ENCODE assay signal across 19 cellular contexts in the genomic region with DNA sequence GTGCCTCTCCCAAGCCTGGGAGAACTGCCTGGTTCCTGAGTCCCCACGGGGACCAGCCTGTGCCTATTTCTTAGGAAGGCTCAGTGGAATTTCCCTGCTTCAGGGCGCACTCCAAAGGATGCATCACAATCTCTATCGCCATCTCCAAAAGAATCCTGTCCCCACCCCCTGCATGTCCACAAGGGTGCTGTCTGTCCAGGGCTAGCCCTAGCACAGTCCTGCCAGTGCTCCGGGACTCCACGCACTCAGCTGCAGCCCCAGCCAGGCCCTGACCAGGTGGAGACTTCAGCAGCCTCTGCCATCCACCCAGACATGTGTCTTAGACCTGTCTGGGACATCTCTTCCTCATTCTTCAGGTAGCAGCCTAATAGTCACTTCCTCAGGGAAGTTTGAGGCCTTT.
A peak's percentile ranks its signal among the peaks of the same experiment; 100 is the strongest.
DNase-seq lines count a peak whose midpoint lies in the region; ATAC-seq and TF ChIP-seq lines count a peak whose summit lies in the region.
"Had no signal": no experiment of that assay in that cellular context is flagged by ENCODE, and none has a peak within 500 bp of the region (broad histone marks: within the 10 kb centered on the region; RNA-seq: fewer than 3 reads in every experiment).

No MANE protein-coding gene starts in this region.

- H3K27ac ChIP-seq in PC-9 (peak overlapping the region; percentile 79), neuronal stem cell (replicated peaks; ENCODE audit: low read length) (no peak overlapping the region)
- H3K27ac ChIP-seq: A549, C4-2B had no signal

- H2BK12ac ChIP-seq in neuronal stem cell (ENCODE audit: low read length), result no peak overlapping the region

- H4K20me1 ChIP-seq in PC-9 (ENCODE audit: insufficient read depth), result no peaks in the 10 kb centered on the region

- H3K4me1 ChIP-seq in PC-9 (replicated peaks; ENCODE audit: insufficient read depth) (peaks cover 31% of the 10 kb centered on the region), neuronal stem cell (ENCODE audit: control insufficient read depth in 2 of 2, insufficient read depth in 1 of 2, low read depth in 1 of 2, low read length in 2 of 2) (peaks cover 0 to 5% of the 10 kb centered on the region in 2 donors)
- H3K4me1 ChIP-seq: A549, Caco-2 had no signal

- no peak overlapping the region for H2AFZ ChIP-seq in PC-9
- H2AFZ ChIP-seq in neuronal stem cell (ENCODE audit: low read length), result no peak overlapping the region

- peaks cover 5% of the 10 kb centered on the region for H3K36me3 Mint-ChIP-seq in glutamatergic neuron (ENCODE audit: unreplicated experiment)

- H3K23ac ChIP-seq in neuronal stem cell (ENCODE audit: low read depth, low read length, poor library complexity), result no peak overlapping the region

- H3K27ac Mint-ChIP-seq in glutamatergic neuron (ENCODE audit: unreplicated experiment), result no peak overlapping the region
- H3K27ac Mint-ChIP-seq: CD4-positive, alpha-beta T cell; HFFc6; IgD-negative memory B cell had no signal

- H3K79me2 ChIP-seq in PC-9 (ENCODE audit: low read depth), result no peaks in the 10 kb centered on the region

- peaks cover 28% of the 10 kb centered on the region; the same call in 1 of the 2 replicates for H3F3A ChIP-seq in PC-9 (ENCODE audit: insufficient read depth, low read depth)

- peak overlapping the region; percentile 34 for H2BK15ac ChIP-seq in neuronal stem cell (ENCODE audit: low read length)

- H3K4me3 ChIP-seq in PC-9 (no peak overlapping the region), neuronal stem cell (ENCODE audit: low read length in 2 of 2) (no peak overlapping the region)
- H3K4me3 ChIP-seq: A549 had no signal

- no peaks in the 10 kb centered on the region for H3K9me3 ChIP-seq in PC-9 (ENCODE audit: insufficient read depth, low read depth)
- H3K9me3 ChIP-seq in neuronal stem cell (replicated peaks in 1 of 2; ENCODE audit: control insufficient read depth in 2 of 2, insufficient read depth in 1 of 2, low read depth in 1 of 2, low read length in 2 of 2), result no peaks in the 10 kb centered on the region
- H3K9me3 ChIP-seq: A549, Caco-2 had no signal

- no CpG with 5 or more reads among the region's 5 CpGs for WGBS in neuronal stem cell (ENCODE audit: extremely low coverage in 2 of 2, insufficient read length in 2 of 2, insufficient replicate concordance in 1 of 2), 2 donors

- H3K36me3 ChIP-seq in PC-9 (ENCODE audit: low read depth), result no peaks in the 10 kb centered on the region
- no peaks in the 10 kb centered on the region for H3K36me3 ChIP-seq in neuronal stem cell (replicated peaks in 1 of 2; ENCODE audit: control insufficient read depth in 2 of 2, insufficient read depth in 2 of 2, low read length in 2 of 2)

- no peak overlapping the region for H4K91ac ChIP-seq in neuronal stem cell (ENCODE audit: low read depth, low read length, poor library complexity)

- H3K27me3 ChIP-seq in PC-9 (ENCODE audit: insufficient read depth, low read depth) (peaks cover 19% of the 10 kb centered on the region; the same call in 1 of the 2 replicates), neuronal stem cell (ENCODE audit: control insufficient read depth in 3 of 3, insufficient read depth in 3 of 3, low read depth in 1 of 3, low read length in 3 of 3) (peaks cover 0 to 16% (median 0%) of the 10 kb centered on the region in 3 experiments)

- peaks cover 4% of the 10 kb centered on the region for H3K9me3 Mint-ChIP-seq in glutamatergic neuron (ENCODE audit: unreplicated experiment)
- H3K9me3 Mint-ChIP-seq: CD4-positive, alpha-beta T cell; IgD-negative memory B cell had no signal

- no peak overlapping the region for H2BK120ac ChIP-seq in neuronal stem cell (ENCODE audit: low read depth, low read length)

- BruUV-seq in PC-9 (replicated peaks; lab: Mats Ljungman, UMichigan), result no TSS peak

- peaks cover 5% of the 10 kb centered on the region for H3K4me1 Mint-ChIP-seq in glutamatergic neuron (ENCODE audit: low read depth, unreplicated experiment)

- POLR2A ChIA-PET in PC-9 (lab: Charles Lee; ENCODE audit: unreplicated experiment), result no interaction called here

- intact Hi-C loops in PC-9 (cut with micrococcal nuclease; ENCODE audit: unreplicated experiment), result no loop called here

- TF ChIP-seq CTCF in PC-9 (conservative IDR thresholded peaks at IDR 0.05) (no peak), glutamatergic neuron (IDR thresholded peaks at IDR 0.05; ENCODE audit: partially characterized antibody, unreplicated experiment) (no peak)

- H3K79me1 ChIP-seq in neuronal stem cell (ENCODE audit: low read depth, low read length), result no peaks in the 10 kb centered on the region

- H3K27me3 Mint-ChIP-seq in glutamatergic neuron (ENCODE audit: unreplicated experiment), result peaks cover 6% of the 10 kb centered on the region

- H4K8ac ChIP-seq in neuronal stem cell (ENCODE audit: low read depth, low read length), result no peak overlapping the region

- no peak overlapping the region for H3K4ac ChIP-seq in neuronal stem cell (ENCODE audit: low read length)

- DNase-seq in ELF-1 (ENCODE audit: low read depth, low spot score) (peak; percentile 74), PC-9 (peak in 1 of 2 experiments; percentile 80), islet precursor cell (peak; percentile 77), neuronal stem cell (ENCODE audit: low spot score) (no peak), 8988T (no peak), glutamatergic neuron (no peak)
- DNase-seq: AML-193; Caco-2; CD4-positive, alpha-beta T cell; GDM1; GOT3; H7; HFFc6 had no signal

- H3K4me3 Mint-ChIP-seq in glutamatergic neuron (ENCODE audit: unreplicated experiment), result no peak overlapping the region
- H3K4me3 Mint-ChIP-seq: CD4-positive, alpha-beta T cell; HFFc6; IgD-negative memory B cell had no signal

- no peak overlapping the region for H3K9ac ChIP-seq in neuronal stem cell (ENCODE audit: low read depth, low read length, poor library complexity)

- no peak overlapping the region for H3K18ac ChIP-seq in neuronal stem cell (ENCODE audit: low read length)

- H3K9me2 ChIP-seq in PC-9 (ENCODE audit: insufficient read depth), result no peaks in the 10 kb centered on the region

- no peak overlapping the region for H2BK5ac ChIP-seq in neuronal stem cell (ENCODE audit: low read length)

- CTCF ChIA-PET in PC-9 (lab: Charles Lee), result no interaction called here

- no peak overlapping the region for H2AK5ac ChIP-seq in neuronal stem cell (ENCODE audit: low read depth, low read length)

- H3K4me2 ChIP-seq in PC-9 (peak overlapping the region; percentile 41), neuronal stem cell (ENCODE audit: insufficient read depth, low read length, poor library complexity, severe bottlenecking) (no peak overlapping the region)
- H3K4me2 ChIP-seq: A549 had no signal

- ATAC-seq in HG02588 (IDR thresholded peaks at IDR 0.05; ENCODE audit: unreplicated experiment), result no peak
- ATAC-seq: A549, HCT116, HepG2 had no signal

- H3K14ac ChIP-seq in neuronal stem cell (ENCODE audit: low read length), result no peak overlapping the region

Comparison
In these comparisons a context has a peak if more than half of its experiments do, and no peak if none do; other contexts are left out.
1. DNase-seq: peak in ELF-1 (single experiment) and islet precursor cell (single experiment); none in neuronal stem cell (single experiment), 8988T (single experiment) and glutamatergic neuron (single experiment).